ENCODE assay signal across 8 cellular contexts in the genomic region with DNA sequence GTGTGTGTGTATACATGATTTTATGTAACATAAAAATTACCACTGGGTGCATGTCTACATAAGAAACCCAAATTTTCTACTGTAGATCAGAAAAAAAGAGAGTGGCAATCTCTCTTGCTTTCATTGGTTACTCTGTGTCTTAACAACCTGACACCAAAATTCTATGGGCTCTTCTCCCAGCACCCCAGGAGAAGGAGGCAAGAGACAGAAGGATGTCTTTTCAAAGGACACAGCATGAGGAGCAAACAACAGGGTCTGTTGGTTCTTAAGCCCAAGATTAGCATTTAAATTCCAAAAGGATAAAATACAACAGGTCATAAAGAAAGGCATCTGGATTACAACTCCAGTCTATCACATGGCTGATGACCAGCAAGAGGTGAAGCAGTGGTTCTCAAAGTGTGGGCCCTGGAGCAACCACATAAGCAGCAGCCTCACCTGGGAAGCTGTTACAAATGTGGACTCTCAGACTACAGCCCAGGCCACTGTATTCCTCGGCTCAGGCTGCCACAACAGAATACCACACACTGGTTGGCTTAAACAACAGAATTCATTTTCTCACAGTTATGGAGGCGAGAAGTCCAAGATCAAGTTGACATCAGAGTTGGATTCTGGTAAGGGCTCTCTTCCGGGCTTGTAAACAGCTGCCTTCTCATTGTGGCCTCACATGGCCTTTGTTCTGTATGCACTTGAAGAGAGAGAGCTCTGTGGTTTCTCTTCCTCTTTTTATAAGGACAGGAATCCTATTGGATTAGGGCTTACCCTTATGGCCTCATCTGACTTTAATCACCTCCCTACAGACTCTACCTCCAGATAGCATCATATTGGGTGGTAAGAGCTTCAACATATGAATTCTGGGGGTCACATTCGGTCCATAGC.
DNase-seq lines count a peak whose midpoint lies in the region; ATAC-seq, FAIRE-seq and TF ChIP-seq lines count a peak whose summit lies in the region.

No MANE protein-coding gene starts in this region.

- H3K36me3 Mint-ChIP-seq in activated T-cell treated with anti-CD3 and anti-CD28 coated beads, Interleukin-2, amount 50 U/mL, for 24 hours (ENCODE audit: low read depth): no peaks in the 10 kb centered on the region
- no peaks in the 10 kb centered on the region for H3K36me3 Mint-ChIP-seq in stimulated activated naive B cell treated with anti-CD40 and anti-IgM and Interleukin-4, amounts not matched to agents 10 μg/mL and 1 μg/mL and 100 μg/mL, for 72 hours

- no peaks in the 10 kb centered on the region for H4K20me1 ChIP-seq in OCI-LY7 (ENCODE audit: insufficient read depth, low read length)

- no TSS peak for BruUV-seq in OCI-LY7 (replicated peaks; lab: Mats Ljungman, UMichigan)

- no peak overlapping the region for H3K4me3 Mint-ChIP-seq in activated T-cell treated with anti-CD3 and anti-CD28 coated beads, Interleukin-2, amount 50 U/mL, for 24 hours
- no peak overlapping the region for H3K4me3 Mint-ChIP-seq in stimulated activated naive B cell treated with anti-CD40 and anti-IgM and Interleukin-4, amounts not matched to agents 10 μg/mL and 1 μg/mL and 100 μg/mL, for 72 hours

- no peaks in the 10 kb centered on the region for H3K27me3 Mint-ChIP-seq in activated T-cell treated with anti-CD3 and anti-CD28 coated beads, Interleukin-2, amount 50 U/mL, for 24 hours
- no peaks in the 10 kb centered on the region for H3K27me3 Mint-ChIP-seq in stimulated activated naive B cell treated with anti-CD40 and anti-IgM and Interleukin-4, amounts not matched to agents 10 μg/mL and 1 μg/mL and 100 μg/mL, for 72 hours

- POLR2A ChIA-PET in OCI-LY7 (lab: Charles Lee): no interaction called here

- 0 out of 2 replicates have a peak overlapping the region, but pooled peaks have one; percentile 5 for H3K4me2 ChIP-seq in OCI-LY7 (ENCODE audit: low read length)

- peaks cover 7% of the 10 kb centered on the region for H3K4me1 ChIP-seq in OCI-LY7 (ENCODE audit: insufficient read depth, low read length, poor library complexity, severe bottlenecking)

- H3K4me1 Mint-ChIP-seq in activated T-cell treated with anti-CD3 and anti-CD28 coated beads, Interleukin-2, amount 50 U/mL, for 24 hours (ENCODE audit: low read depth): peaks cover 20% of the 10 kb centered on the region
- peaks cover 5 to 9% of the 10 kb centered on the region in 2 donors for H3K4me1 Mint-ChIP-seq in stimulated activated naive B cell treated with anti-CD40 and anti-IgM and Interleukin-4, amounts not matched to agents 10 μg/mL and 1 μg/mL and 100 μg/mL, for 72 hours

- DNase-seq in activated T-cell treated with anti-CD3 and anti-CD28 coated beads, Interleukin-2, amount 50 U/mL, for 24 hours: no peak
- DNase-seq in activated T-cell treated with anti-CD3 and anti-CD28 coated beads for 4 hours (no peak), OCI-LY7 (ENCODE audit: low spot score) (peak; percentile 59), RCC 7860 (ENCODE audit: low spot score) (no peak), NCI-H526 treated with DMSO at 0.1 percent for 48 hours (lab: John Stamatoyannopoulos, UW) (no peak), AG08396 (ENCODE audit: low spot score) (no peak)
- DNase-seq in stimulated activated naive B cell treated with anti-CD40 and anti-IgM and Interleukin-4, amounts not matched to agents 10 μg/mL and 1 μg/mL and 100 μg/mL, for 72 hours: no peak

- peak overlapping the region; percentile 67 for H3K27ac Mint-ChIP-seq in activated T-cell treated with anti-CD3 and anti-CD28 coated beads, Interleukin-2, amount 50 U/mL, for 24 hours
- H3K27ac Mint-ChIP-seq in stimulated activated naive B cell treated with anti-CD40 and anti-IgM and Interleukin-4, amounts not matched to agents 10 μg/mL and 1 μg/mL and 100 μg/mL, for 72 hours: no peak overlapping the region

- TF ChIP-seq CTCF in OCI-LY7 (conservative IDR thresholded peaks at IDR 0.05; ENCODE audit: low read length): no peak

- no peaks in the 10 kb centered on the region for H3K9me2 ChIP-seq in OCI-LY7 (ENCODE audit: insufficient read depth, low read length)

- H3K36me3 ChIP-seq in OCI-LY7 (ENCODE audit: insufficient read depth, low read length): no peaks in the 10 kb centered on the region

- H3K4me3 ChIP-seq in OCI-LY7 (ENCODE audit: low read depth, low read length, poor library complexity, severe bottlenecking): no peak overlapping the region

- no peak for FAIRE-seq in RCC 7860 (lab: Jason Lieb, UNC)

- H3K79me2 ChIP-seq in OCI-LY7 (ENCODE audit: insufficient read depth, low read depth, low read length): no peaks in the 10 kb centered on the region

- peaks cover 6% of the 10 kb centered on the region for H3K9me3 Mint-ChIP-seq in activated T-cell treated with anti-CD3 and anti-CD28 coated beads, Interleukin-2, amount 50 U/mL, for 24 hours
- no peaks in the 10 kb centered on the region for H3K9me3 Mint-ChIP-seq in stimulated activated naive B cell treated with anti-CD40 and anti-IgM and Interleukin-4, amounts not matched to agents 10 μg/mL and 1 μg/mL and 100 μg/mL, for 72 hours

- intact Hi-C loops in OCI-LY7 (cut with micrococcal nuclease; ENCODE audit: unreplicated experiment): no loop called here

- no peaks in the 10 kb centered on the region for H3K9me3 ChIP-seq in OCI-LY7 (ENCODE audit: low read length)

- CTCF ChIA-PET in OCI-LY7 (lab: Charles Lee; ENCODE audit: unreplicated experiment): no interaction called here

- H3K27ac ChIP-seq in OCI-LY7 (ENCODE audit: low read depth, low read length, poor library complexity, severe bottlenecking): peak overlapping the region; percentile 27

- peak overlapping the region; percentile 73 for H2AFZ ChIP-seq in OCI-LY7 (ENCODE audit: low read length)

- peak; percentile 59 for ATAC-seq in HG03066 (IDR thresholded peaks at IDR 0.05; ENCODE audit: low read depth, unreplicated experiment)
- peak; percentile 90 to 94 for ATAC-seq in stimulated activated naive B cell treated with anti-CD40 and anti-IgM and Interleukin-4, amounts not matched to agents 10 μg/mL and 1 μg/mL and 100 μg/mL, for 72 hours (replicated peaks)
